Comparison of ENCODE assay signal across 8 cellular contexts in the genomic region with DNA sequence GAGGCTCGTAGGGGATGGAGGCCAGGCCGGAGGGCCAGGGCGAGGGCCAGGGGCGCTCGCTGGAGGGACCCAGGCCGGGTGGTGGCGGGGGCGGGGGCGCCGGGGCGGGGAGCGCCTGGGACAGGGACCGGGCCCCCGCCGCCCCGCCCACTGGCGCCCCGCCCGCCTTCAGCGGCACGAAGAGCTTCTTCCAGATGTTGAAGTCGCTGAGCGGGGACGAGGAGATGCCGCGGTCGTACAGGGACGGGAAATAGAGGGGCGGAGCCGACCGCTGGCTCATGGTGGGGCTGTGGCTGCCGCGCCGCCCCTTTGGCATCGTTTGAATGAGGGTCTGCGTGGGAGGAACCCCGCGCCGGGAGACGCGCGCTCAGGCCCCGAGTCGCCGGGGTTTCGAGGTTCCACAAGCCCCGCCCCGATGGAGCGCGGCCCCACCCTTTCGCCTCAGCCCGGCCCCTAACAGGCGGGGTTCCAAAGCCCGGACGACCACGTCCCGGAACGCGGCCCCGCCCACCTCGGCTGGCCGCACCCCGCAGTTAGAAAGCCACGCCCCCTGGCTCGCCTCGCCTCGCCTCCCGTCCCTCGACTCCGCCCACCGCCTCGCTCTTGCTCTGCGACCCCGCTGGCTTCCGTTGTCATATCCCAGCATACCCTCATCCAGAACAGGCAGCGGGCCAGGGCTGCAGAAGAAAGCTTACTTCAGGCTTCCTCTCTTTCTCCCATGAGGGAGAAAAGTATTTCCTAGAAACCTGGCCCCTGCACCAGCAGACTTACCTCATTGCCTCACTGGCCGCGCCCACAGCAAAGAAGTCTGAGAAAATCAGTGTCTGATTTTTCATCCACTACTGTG. TPM values are rescaled to one million over a fixed set of nuclear protein-coding genes. Genes with fewer than 3 reads are reported as not detected.
DNase-seq lines count a peak whose midpoint lies in the region; ATAC-seq, FAIRE-seq and TF ChIP-seq lines count a peak whose summit lies in the region.

A gene with protein sequence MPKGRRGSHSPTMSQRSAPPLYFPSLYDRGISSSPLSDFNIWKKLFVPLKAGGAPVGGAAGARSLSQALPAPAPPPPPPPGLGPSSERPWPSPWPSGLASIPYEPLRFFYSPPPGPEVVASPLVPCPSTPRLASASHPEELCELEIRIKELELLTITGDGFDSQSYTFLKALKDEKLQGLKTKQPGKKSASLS (minus strand): TSS at position 402 of the 847 bp plus-strand sequence. CDS start 86 bp downstream, at position 316.

- peak within 1 kb of the TSS; percentile 95 for H3K27ac Mint-ChIP-seq in astrocyte (ENCODE audit: unreplicated experiment)

- peak within 1 kb of the TSS; percentile 83 for H3K4me3 Mint-ChIP-seq in astrocyte (ENCODE audit: unreplicated experiment)

- H3K9me3 Mint-ChIP-seq in astrocyte (ENCODE audit: unreplicated experiment), result no peaks in the 10 kb centered on the region

- no peaks in the 10 kb centered on the region for H3K9me3 ChIP-seq in astrocyte (ENCODE audit: insufficient read depth, low read depth, low read length)
- no peaks in the 10 kb centered on the region for H3K9me3 ChIP-seq in uterus

- TF ChIP-seq POLR2A in uterus (IDR thresholded peaks at IDR 0.05), result peak; percentile 46 to 61

- H3K4me1 ChIP-seq in astrocyte (ENCODE audit: insufficient read depth, low read length) (peaks cover 59% of the 10 kb centered on the region), uterus (no peaks in the 10 kb centered on the region)

- peak; percentile 81 for FAIRE-seq in GM18507 (lab: Jason Lieb, UNC)
- no peak for FAIRE-seq in astrocyte (lab: Jason Lieb, UNC)

- peaks cover 9% of the 10 kb centered on the region for H3K36me3 ChIP-seq in astrocyte (ENCODE audit: insufficient read depth, low read length)
- H3K36me3 ChIP-seq in uterus, result no peaks in the 10 kb centered on the region

- H3K27me3 ChIP-seq in astrocyte (ENCODE audit: insufficient read depth, low read length) (no peaks in the 10 kb centered on the region), uterus (no peaks in the 10 kb centered on the region)

- peak within 1 kb of the TSS; percentile 77 for H3K4me2 ChIP-seq in astrocyte (ENCODE audit: low read length)

- peaks cover 3% of the 10 kb centered on the region for H3K36me3 Mint-ChIP-seq in astrocyte (ENCODE audit: low read depth, unreplicated experiment)

- H3K4me1 Mint-ChIP-seq in astrocyte (ENCODE audit: low read depth, unreplicated experiment), result peaks cover 35% of the 10 kb centered on the region

- H3K79me2 ChIP-seq in astrocyte (ENCODE audit: insufficient read depth, low read length), result peaks cover 3% of the 10 kb centered on the region

- peak within 1 kb of the TSS; percentile 91 for H3K27ac ChIP-seq in astrocyte (ENCODE audit: low read depth, low read length)
- H3K27ac ChIP-seq in uterus, result peak within 1 kb of the TSS; percentile 70 to 80

- no peak within 1 kb of the TSS for H2AFZ ChIP-seq in astrocyte (ENCODE audit: low read depth, low read length)

- peak within 1 kb of the TSS; percentile 80 for H3K9ac ChIP-seq in astrocyte (ENCODE audit: low read length)

- TF ChIP-seq CTCF in astrocyte (IDR thresholded peaks at IDR 0.05; ENCODE audit: insufficient read depth, low read depth, low read length), result no peak
- no peak for TF ChIP-seq CTCF in uterus (IDR thresholded peaks at IDR 0.05)

- intact Hi-C loops in uterus (cut with DNase I; ENCODE audit: low total_unique reads), result no loop called here

- H3K4me3 ChIP-seq in astrocyte (ENCODE audit: insufficient read depth, low read depth, low read length) (peak within 1 kb of the TSS; percentile 25), uterus (peak within 1 kb of the TSS; percentile 31 to 66)

- peak; percentile 92 for DNase-seq in GM18507 (ENCODE audit: extremely low spot score, insufficient read length, low read depth)
- DNase-seq in NCI-H187 treated with DMSO at 0.1 percent for 48 hours (lab: John Stamatoyannopoulos, UW), result peak; percentile 72
- peak; percentile 88 for DNase-seq in T-helper 22 cell (ENCODE audit: low read depth)
- peak; percentile 87 for DNase-seq in astrocyte (ENCODE audit: low read depth)
- peak; percentile 73 for DNase-seq in hepatic stellate cell (ENCODE audit: low spot score)
- peak; percentile 91 for DNase-seq in putamen (ENCODE audit: low spot score)
- peak; percentile 96 to 97 for DNase-seq in uterus

- no peaks in the 10 kb centered on the region for H4K20me1 ChIP-seq in astrocyte (ENCODE audit: insufficient read depth, low read length)

- peak; percentile 76 for ATAC-seq in HG02970 (IDR thresholded peaks at IDR 0.05; ENCODE audit: low FRiP score, unreplicated experiment)

- no peaks in the 10 kb centered on the region for H3K27me3 Mint-ChIP-seq in astrocyte (ENCODE audit: low read depth, unreplicated experiment)

RNA-seq across cellular contexts. Expression of the gene that starts here (rescaled TPM):
- total RNA-seq in astrocyte (not detected in 2 replicates), uterus (not detected)

Comparison
In these comparisons a context has a peak if more than half of its experiments do, and no peak if none do; other contexts are left out.
1. Peak in every context shown above with its lines: DNase-seq, ATAC-seq, H3K4me3 ChIP-seq and H3K27ac ChIP-seq.
2. Peak in DNase-seq, H3K4me3 ChIP-seq, H3K27ac ChIP-seq, H3K9ac ChIP-seq and H3K4me2 ChIP-seq in astrocyte; RNA of the gene not detected or under 1 TPM.
3. Peak in DNase-seq, H3K4me3 ChIP-seq and H3K27ac ChIP-seq in uterus; RNA of the gene not detected or under 1 TPM.